9 cellular contexts compared by ENCODE assay signal in genomic region chr12:52903855-52904508, GRCh38. TPM values are rescaled to one million over a fixed set of nuclear protein-coding genes. Genes with fewer than 3 reads are reported as not detected.
DNase-seq lines count a peak whose midpoint lies in the region; ATAC-seq and TF ChIP-seq lines count a peak whose summit lies in the region.
"Had no signal": no experiment of that assay in that cellular context is flagged by ENCODE, and none has a peak within 500 bp of the region (broad histone marks: within the 10 kb centered on the region; RNA-seq: fewer than 3 reads in every experiment).

No MANE protein-coding gene starts in this region.

- peaks cover 58% of the 10 kb centered on the region for H3K4me1 Mint-ChIP-seq in progenitor cell of endocrine pancreas (ENCODE audit: low read depth)

- peak overlapping the region; percentile 100 for H3K27ac Mint-ChIP-seq in progenitor cell of endocrine pancreas

- no peaks in the 10 kb centered on the region for H3K79me2 ChIP-seq in ACC112 (ENCODE audit: control insufficient read depth, insufficient read depth, low read length, unreplicated experiment)

- no peaks in the 10 kb centered on the region for H3K27me3 ChIP-seq in ACC112 (ENCODE audit: insufficient read depth, low read length)

- TF ChIP-seq CTCF in progenitor cell of endocrine pancreas (IDR thresholded peaks at IDR 0.05; ENCODE audit: unreplicated experiment), result no peak

- H3K4me3 ChIP-seq in ACC112 (ENCODE audit: low read depth, low read length), result no peak overlapping the region

- H2AFZ ChIP-seq in ACC112 (ENCODE audit: low read length, unreplicated experiment), result peak overlapping the region; percentile 47

- no peaks in the 10 kb centered on the region for H3K9me3 Mint-ChIP-seq in progenitor cell of endocrine pancreas (ENCODE audit: low read depth)

- peaks cover 26% of the 10 kb centered on the region for H3K4me1 ChIP-seq in ACC112 (ENCODE audit: control insufficient read depth, insufficient read depth, low read length, unreplicated experiment)

- peaks cover 27% of the 10 kb centered on the region for H3K36me3 Mint-ChIP-seq in progenitor cell of endocrine pancreas (ENCODE audit: insufficient read depth)

- H3K36me3 ChIP-seq in ACC112 (ENCODE audit: insufficient read depth, low read length), result no peaks in the 10 kb centered on the region

- DNase-seq in NCI-H1105 treated with DMSO at 0.1 percent for 48 hours (lab: John Stamatoyannopoulos, UW) (peak; percentile 46), activated T-cell treated with anti-CD3 and anti-CD28 coated beads for 48 hours (ENCODE audit: low read depth) (peak; percentile 23), Right ventricle myocardium superior (peak; percentile 58), progenitor cell of endocrine pancreas (ENCODE audit: low spot score, unreplicated experiment) (peak; percentile 76), NCI-H1694 (lab: John Stamatoyannopoulos, UW) (no peak), NCI-H524 treated with DMSO at 0.1 percent for 48 hours (lab: John Stamatoyannopoulos, UW) (no peak)

- H3K27ac ChIP-seq in ACC112 (ENCODE audit: low read depth, low read length), result peak overlapping the region; percentile 36; the same call in 1 of the 2 replicates

- H3K27me3 Mint-ChIP-seq in progenitor cell of endocrine pancreas, result no peaks in the 10 kb centered on the region

- peak overlapping the region; percentile 100 for H3K4me3 Mint-ChIP-seq in progenitor cell of endocrine pancreas (ENCODE audit: low read depth)

- intact Hi-C loops in Right ventricle myocardium superior (cut with DNase I), result no loop called here

- ATAC-seq in GM19043 (IDR thresholded peaks at IDR 0.05; ENCODE audit: low read depth, unreplicated experiment), result peak; percentile 51
- peak; percentile 77 for ATAC-seq in Right ventricle myocardium superior (ENCODE audit: poor library complexity)

RNA-seq across cellular contexts. Expression of gene KRT8, which starts 0.9 kb away (rescaled TPM):
- total RNA-seq in Right ventricle myocardium superior, result 104 TPM
- total RNA-seq in progenitor cell of endocrine pancreas, result 1,180 and 1,246 TPM in 2 replicates

RNA-seq across cellular contexts. Expression of gene KRT18, which starts 44.9 kb away (rescaled TPM):
- 7.0 TPM for total RNA-seq in Right ventricle myocardium superior
- 608 and 692 TPM in 2 replicates for total RNA-seq in progenitor cell of endocrine pancreas

RNA-seq across cellular contexts. Expression of gene KRT78, which starts 55.2 kb away (rescaled TPM):
- not detected for total RNA-seq in Right ventricle myocardium superior
- not detected in 2 replicates for total RNA-seq in progenitor cell of endocrine pancreas
- total RNA-seq: dermis microvascular lymphatic vessel endothelial cell had no signal

Comparison
In these comparisons a context has a peak if more than half of its experiments do, and no peak if none do; other contexts are left out.
1. DNase-seq: peak in NCI-H1105 treated with DMSO at 0.1 percent for 48 hours (single experiment), activated T-cell treated with anti-CD3 and anti-CD28 coated beads for 48 hours (single experiment), Right ventricle myocardium superior (single experiment) and progenitor cell of endocrine pancreas (single experiment); none in NCI-H1694 (single experiment) and NCI-H524 treated with DMSO at 0.1 percent for 48 hours (single experiment).
2. RNA of gene KRT8, which starts 0.9 kb away (total RNA-seq): 1,180 to 1,246 TPM in progenitor cell of endocrine pancreas; 104 TPM in Right ventricle myocardium superior (single experiment); every median in the first group is over 10 times any median in the second.
3. RNA of gene KRT18, which starts 44.9 kb away (total RNA-seq): 608 to 692 TPM in progenitor cell of endocrine pancreas; 7.0 TPM in Right ventricle myocardium superior (single experiment); every median in the first group is over 10 times any median in the second.